Comparison of ENCODE assay signal across 8 cellular contexts in genomic region chr16:74999208-74999682, GRCh38. TPM values are rescaled to one million over a fixed set of nuclear protein-coding genes. Genes with fewer than 3 reads are reported as not detected.
A peak's percentile ranks its signal among the peaks of the same experiment; 100 is the strongest.
DNase-seq lines count a peak whose midpoint lies in the region; ATAC-seq and TF ChIP-seq lines count a peak whose summit lies in the region.

No MANE protein-coding gene starts in this region.

- intact Hi-C loops in activated T-helper 1 cell treated with anti-CD3 and anti-CD28 coated beads, Interleukin-12 subunit alpha, Interleukin-12 subunit beta, Interleukin-2, Interleukin-4 antibody, amounts not matched to agents 30 ng/mL and 10 ng/mL and 1 ng/mL, durations not matched to agents 14 hours and 24 hours and 36 hours (cut with micrococcal nuclease): loop anchor here (5.0 kb wide), 1 partner anchor 292 kb away; no protein-coding TSS in a partner anchor
- intact Hi-C loops in Right ventricle myocardium superior (cut with DNase I): loop anchor here (2.0 kb wide), 1 partner anchor 112 kb away; no protein-coding TSS in a partner anchor

- DNase-seq in EH (ENCODE audit: low read depth) (peak; percentile 41), KBM-7 (peak; percentile 26), Right ventricle myocardium superior (peak; percentile 58), COR-L47 (lab: John Stamatoyannopoulos, UW) (no peak)
- no peak for DNase-seq in activated T-helper 1 cell treated with anti-CD3 and anti-CD28 coated beads, Interleukin-12 subunit alpha, Interleukin-12 subunit beta, Interleukin-2, Interleukin-4 antibody, amounts not matched to agents 30 ng/mL and 10 ng/mL and 1 ng/mL, durations not matched to agents 14 hours and 24 hours and 36 hours (ENCODE audit: low spot score)

- peak overlapping the region; percentile 70 for H3K27ac Mint-ChIP-seq in activated T-helper 1 cell treated with anti-CD3 and anti-CD28 coated beads, Interleukin-12 subunit alpha, Interleukin-12 subunit beta, Interleukin-2, Interleukin-4 antibody, amounts not matched to agents 30 ng/mL and 10 ng/mL and 1 ng/mL, durations not matched to agents 14 hours and 24 hours and 36 hours

- H3K4me3 ChIP-seq in parathyroid adenoma (ENCODE audit: low read depth, low read length): peak overlapping the region; percentile 74

- TF ChIP-seq CTCF in parathyroid adenoma (IDR thresholded peaks at IDR 0.05): no peak

- H3K9me3 ChIP-seq in parathyroid adenoma (ENCODE audit: control insufficient read depth, low read length): no peaks in the 10 kb centered on the region

- peaks cover 9% of the 10 kb centered on the region for H3K4me1 ChIP-seq in parathyroid adenoma

- H3K36me3 Mint-ChIP-seq in activated T-helper 1 cell treated with anti-CD3 and anti-CD28 coated beads, Interleukin-12 subunit alpha, Interleukin-12 subunit beta, Interleukin-2, Interleukin-4 antibody, amounts not matched to agents 30 ng/mL and 10 ng/mL and 1 ng/mL, durations not matched to agents 14 hours and 24 hours and 36 hours (ENCODE audit: low read depth): peaks cover 21% of the 10 kb centered on the region

- peak overlapping the region; percentile 91 for H3K4me2 ChIP-seq in parathyroid adenoma (ENCODE audit: low read length)

- H3K9me3 Mint-ChIP-seq in activated T-helper 1 cell treated with anti-CD3 and anti-CD28 coated beads, Interleukin-12 subunit alpha, Interleukin-12 subunit beta, Interleukin-2, Interleukin-4 antibody, amounts not matched to agents 30 ng/mL and 10 ng/mL and 1 ng/mL, durations not matched to agents 14 hours and 24 hours and 36 hours: no peaks in the 10 kb centered on the region

- peak overlapping the region; percentile 77 for H2AFZ ChIP-seq in parathyroid adenoma

- no peaks in the 10 kb centered on the region for H3K27me3 ChIP-seq in parathyroid adenoma (ENCODE audit: control insufficient read depth, insufficient read depth, low read length)

- peak overlapping the region; percentile 40 for H3K9ac ChIP-seq in parathyroid adenoma

- peak overlapping the region; percentile 91 for H3K4me3 Mint-ChIP-seq in activated T-helper 1 cell treated with anti-CD3 and anti-CD28 coated beads, Interleukin-12 subunit alpha, Interleukin-12 subunit beta, Interleukin-2, Interleukin-4 antibody, amounts not matched to agents 30 ng/mL and 10 ng/mL and 1 ng/mL, durations not matched to agents 14 hours and 24 hours and 36 hours

- peaks cover 42% of the 10 kb centered on the region for H3K79me2 ChIP-seq in parathyroid adenoma

- ATAC-seq in GM21515 (IDR thresholded peaks at IDR 0.05; ENCODE audit: unreplicated experiment) (peak; percentile 38), Right ventricle myocardium superior (ENCODE audit: poor library complexity) (peak; percentile 22), HG03025 (IDR thresholded peaks at IDR 0.05; ENCODE audit: low FRiP score, unreplicated experiment) (no peak)

- peaks cover 49% of the 10 kb centered on the region for H3K4me1 Mint-ChIP-seq in activated T-helper 1 cell treated with anti-CD3 and anti-CD28 coated beads, Interleukin-12 subunit alpha, Interleukin-12 subunit beta, Interleukin-2, Interleukin-4 antibody, amounts not matched to agents 30 ng/mL and 10 ng/mL and 1 ng/mL, durations not matched to agents 14 hours and 24 hours and 36 hours (ENCODE audit: low read depth)

- in situ Hi-C loops in KBM-7 (cut with MboI; ENCODE audit: low pct_unique_long_range_greater_than_20kb, low sequenced_read_pairs): loop anchor here (10.0 kb wide), 1 partner anchor 116 kb away; the partner anchor contains the start of gene LDHD

- H3K36me3 ChIP-seq in parathyroid adenoma (ENCODE audit: control insufficient read depth, insufficient read depth, low read length): no peaks in the 10 kb centered on the region

- H3K27me3 Mint-ChIP-seq in activated T-helper 1 cell treated with anti-CD3 and anti-CD28 coated beads, Interleukin-12 subunit alpha, Interleukin-12 subunit beta, Interleukin-2, Interleukin-4 antibody, amounts not matched to agents 30 ng/mL and 10 ng/mL and 1 ng/mL, durations not matched to agents 14 hours and 24 hours and 36 hours (ENCODE audit: insufficient read depth): no peaks in the 10 kb centered on the region

- H3K27ac ChIP-seq in parathyroid adenoma: peak overlapping the region; percentile 55

RNA-seq across cellular contexts. Expression of gene ZNRF1, which starts 0.4 kb away (rescaled TPM):
- total RNA-seq in activated T-helper 1 cell treated with anti-CD3 and anti-CD28 coated beads, Interleukin-12 subunit alpha, Interleukin-12 subunit beta, Interleukin-2, Interleukin-4 antibody, amounts not matched to agents 30 ng/mL and 10 ng/mL and 1 ng/mL, durations not matched to agents 14 hours and 24 hours and 36 hours: 51.2 and 52.2 TPM in 2 replicates
- total RNA-seq in Right ventricle myocardium superior: 22.0 TPM

RNA-seq across cellular contexts. Expression of gene WDR59, which starts 14.3 kb away (rescaled TPM):
- 85.9 and 95.3 TPM in 2 replicates for total RNA-seq in activated T-helper 1 cell treated with anti-CD3 and anti-CD28 coated beads, Interleukin-12 subunit alpha, Interleukin-12 subunit beta, Interleukin-2, Interleukin-4 antibody, amounts not matched to agents 30 ng/mL and 10 ng/mL and 1 ng/mL, durations not matched to agents 14 hours and 24 hours and 36 hours
- 55.1 TPM for total RNA-seq in Right ventricle myocardium superior

Comparison
In these comparisons a context has a peak if more than half of its experiments do, and no peak if none do; other contexts are left out.
1. DNase-seq: peak in EH (single experiment), KBM-7 (single experiment) and Right ventricle myocardium superior (single experiment); none in activated T-helper 1 cell treated with anti-CD3 and anti-CD28 coated beads, Interleukin-12 subunit alpha, Interleukin-12 subunit beta, Interleukin-2, Interleukin-4 antibody, amounts not matched to agents 30 ng/mL and 10 ng/mL and 1 ng/mL, durations not matched to agents 14 hours and 24 hours and 36 hours (single experiment) and COR-L47 (single experiment).